ENCODE assay signal across 18 cellular contexts in genomic region chr11:12244156-12244555, GRCh38.
DNase-seq lines count a peak whose midpoint lies in the region; ATAC-seq lines count a peak whose summit lies in the region.
"Had no signal": no experiment of that assay in that cellular context is flagged by ENCODE, and none has a peak within 500 bp of the region (broad histone marks: within the 10 kb centered on the region; RNA-seq: fewer than 3 reads in every experiment).

No MANE protein-coding gene starts in this region.

- intact Hi-C loops in activated T-helper 1 cell treated with anti-CD3 and anti-CD28 coated beads, Interleukin-12 subunit alpha, Interleukin-12 subunit beta, Interleukin-2, Interleukin-4 antibody, amounts not matched to agents 30 ng/mL and 10 ng/mL and 1 ng/mL, durations not matched to agents 14 hours and 24 hours and 36 hours (cut with micrococcal nuclease) = no loop called here

- no peaks in the 10 kb centered on the region for H3K27me3 Mint-ChIP-seq in activated T-cell treated with anti-CD3 and anti-CD28 coated beads, Interleukin-2, amount 50 U/mL, for 72 hours (ENCODE audit: low read depth)
- H3K27me3 Mint-ChIP-seq in activated T-helper 1 cell treated with anti-CD3 and anti-CD28 coated beads, Interleukin-12 subunit alpha, Interleukin-12 subunit beta, Interleukin-2, Interleukin-4 antibody, amounts not matched to agents 30 ng/mL and 10 ng/mL and 1 ng/mL, durations not matched to agents 14 hours and 24 hours and 36 hours (ENCODE audit: insufficient read depth) = no peaks in the 10 kb centered on the region
- H3K27me3 Mint-ChIP-seq: activated naive CD8-positive, alpha-beta T cell; CD4-positive, alpha-beta memory T cell had no signal

- no peak for DNase-seq in activated T-cell treated with anti-CD3 and anti-CD28 coated beads, Interleukin-2, amount 50 U/mL, for 72 hours
- no peak for DNase-seq in activated T-cell treated with anti-CD3 and anti-CD28 coated beads, Interleukin-2, amount 50 U/mL, for 1 hour
- no peak for DNase-seq in activated T-helper 1 cell treated with anti-CD3 and anti-CD28 coated beads, Interleukin-12 subunit alpha, Interleukin-12 subunit beta, Interleukin-2, Interleukin-4 antibody, amounts not matched to agents 30 ng/mL and 10 ng/mL and 1 ng/mL, durations not matched to agents 14 hours and 24 hours and 36 hours (ENCODE audit: low spot score)
- DNase-seq in hippocampal formation (lab: John Stamatoyannopoulos, UW) (peak; percentile 15 to 51), A172 (ENCODE audit: low spot score) (no peak), glomerular visceral epithelial cell (ENCODE audit: extremely low spot score) (no peak), AML-193 (lab: John Stamatoyannopoulos, UW) (no peak), medulla oblongata (ENCODE audit: extremely low spot score) (no peak)
- DNase-seq: activated CD4-positive, alpha-beta T cell treated with anti-CD3 and anti-CD28 coated beads for 4 hours; CD4-positive, alpha-beta memory T cell; effector CD4-positive, alpha-beta T cell; mesenchymal stem cell; NCI-H526; SK-N-SH; stimulated activated CD4-positive, alpha-beta T cell treated with anti-CD3 and anti-CD28 coated beads, Interleukin-15, amount 100 ng/mL, for 24 hours; stimulated activated naive CD8-positive, alpha-beta T cell treated with anti-CD3 and anti-CD28 coated beads, Interleukin-15, Interleukin-2, amounts not matched to agents 100 U/mL and 50 U/mL, for 24 hours had no signal

- H3K27ac Mint-ChIP-seq in activated T-cell treated with anti-CD3 and anti-CD28 coated beads, Interleukin-2, amount 50 U/mL, for 72 hours = peak overlapping the region; percentile 43
- peak overlapping the region; percentile 59 for H3K27ac Mint-ChIP-seq in activated T-helper 1 cell treated with anti-CD3 and anti-CD28 coated beads, Interleukin-12 subunit alpha, Interleukin-12 subunit beta, Interleukin-2, Interleukin-4 antibody, amounts not matched to agents 30 ng/mL and 10 ng/mL and 1 ng/mL, durations not matched to agents 14 hours and 24 hours and 36 hours
- H3K27ac Mint-ChIP-seq: activated naive CD8-positive, alpha-beta T cell; nephron had no signal

- H3K36me3 Mint-ChIP-seq in activated T-cell treated with anti-CD3 and anti-CD28 coated beads, Interleukin-2, amount 50 U/mL, for 72 hours (ENCODE audit: insufficient read depth in 2 of 2) = peaks cover 9 to 37% of the 10 kb centered on the region in 2 donors
- H3K36me3 Mint-ChIP-seq in activated T-helper 1 cell treated with anti-CD3 and anti-CD28 coated beads, Interleukin-12 subunit alpha, Interleukin-12 subunit beta, Interleukin-2, Interleukin-4 antibody, amounts not matched to agents 30 ng/mL and 10 ng/mL and 1 ng/mL, durations not matched to agents 14 hours and 24 hours and 36 hours (ENCODE audit: low read depth) = peaks cover 73% of the 10 kb centered on the region
- H3K36me3 Mint-ChIP-seq: activated naive CD8-positive, alpha-beta T cell had no signal

- H3K4me1 Mint-ChIP-seq in activated T-cell treated with anti-CD3 and anti-CD28 coated beads, Interleukin-2, amount 50 U/mL, for 72 hours (ENCODE audit: low read depth) = peaks cover 38% of the 10 kb centered on the region
- peaks cover 29% of the 10 kb centered on the region for H3K4me1 Mint-ChIP-seq in activated T-helper 1 cell treated with anti-CD3 and anti-CD28 coated beads, Interleukin-12 subunit alpha, Interleukin-12 subunit beta, Interleukin-2, Interleukin-4 antibody, amounts not matched to agents 30 ng/mL and 10 ng/mL and 1 ng/mL, durations not matched to agents 14 hours and 24 hours and 36 hours (ENCODE audit: low read depth)

- no peaks in the 10 kb centered on the region for H3K9me3 Mint-ChIP-seq in activated T-cell treated with anti-CD3 and anti-CD28 coated beads, Interleukin-2, amount 50 U/mL, for 72 hours
- H3K9me3 Mint-ChIP-seq in activated T-helper 1 cell treated with anti-CD3 and anti-CD28 coated beads, Interleukin-12 subunit alpha, Interleukin-12 subunit beta, Interleukin-2, Interleukin-4 antibody, amounts not matched to agents 30 ng/mL and 10 ng/mL and 1 ng/mL, durations not matched to agents 14 hours and 24 hours and 36 hours = no peaks in the 10 kb centered on the region
- H3K9me3 Mint-ChIP-seq: nephron had no signal

- H3K4me3 Mint-ChIP-seq in activated T-cell treated with anti-CD3 and anti-CD28 coated beads, Interleukin-2, amount 50 U/mL, for 72 hours = no peak overlapping the region
- no peak overlapping the region for H3K4me3 Mint-ChIP-seq in activated T-helper 1 cell treated with anti-CD3 and anti-CD28 coated beads, Interleukin-12 subunit alpha, Interleukin-12 subunit beta, Interleukin-2, Interleukin-4 antibody, amounts not matched to agents 30 ng/mL and 10 ng/mL and 1 ng/mL, durations not matched to agents 14 hours and 24 hours and 36 hours
- H3K4me3 Mint-ChIP-seq: activated naive CD8-positive, alpha-beta T cell; CD4-positive, alpha-beta memory T cell; nephron had no signal

- no peak for ATAC-seq in activated T-cell treated with anti-CD3 and anti-CD28 coated beads, Interleukin-2, amount 50 U/mL, for 72 hours (replicated peaks in 1 of 2)
- ATAC-seq: stimulated activated naive CD8-positive, alpha-beta T cell treated with anti-CD3 and anti-CD28 coated beads, Interleukin-15, Interleukin-2, amounts not matched to agents 100 U/mL and 50 U/mL, for 24 hours had no signal

Comparison
In these comparisons a context has a peak if more than half of its experiments do, and no peak if none do; other contexts are left out.
1. DNase-seq: peak in hippocampal formation (2 of 2); none in activated T-cell treated with anti-CD3 and anti-CD28 coated beads, Interleukin-2, amount 50 U/mL, for 72 hours (0 of 2), activated T-cell treated with anti-CD3 and anti-CD28 coated beads, Interleukin-2, amount 50 U/mL, for 1 hour (single experiment), activated T-helper 1 cell treated with anti-CD3 and anti-CD28 coated beads, Interleukin-12 subunit alpha, Interleukin-12 subunit beta, Interleukin-2, Interleukin-4 antibody, amounts not matched to agents 30 ng/mL and 10 ng/mL and 1 ng/mL, durations not matched to agents 14 hours and 24 hours and 36 hours (single experiment), A172 (single experiment), glomerular visceral epithelial cell (single experiment), AML-193 (0 of 2) and medulla oblongata (single experiment).